24 cellular contexts compared by ENCODE assay signal in genomic region chr20:598133-598881, GRCh38. TPM values are rescaled to one million over a fixed set of nuclear protein-coding genes. Genes with fewer than 3 reads are reported as not detected.
"Had no signal": no experiment of that assay in that cellular context is flagged by ENCODE, and none has a peak within 500 bp of the region (broad histone marks: within the 10 kb centered on the region; RNA-seq: fewer than 3 reads in every experiment).

No MANE protein-coding gene starts in this region.

- H3K36me3 ChIP-seq: left lung, ovary, tibial nerve, upper lobe of right lung, vagina had no signal

- H3K4me3 ChIP-seq: dorsolateral prefrontal cortex, heart left ventricle, left lung, ovary, testis, tibial nerve, upper lobe of right lung, vagina had no signal

- H3K9me3 ChIP-seq: heart left ventricle, left lung, ovary, testis, tibial nerve, upper lobe of right lung, vagina had no signal

- DNase-seq: cortex of kidney; dorsolateral prefrontal cortex; effector CD8-positive, alpha-beta T cell; foreskin melanocyte; hypothalamus; kidney glomerular epithelial cell; mesendoderm; naive B cell; ovary; right cardiac atrium; stimulated activated CD4-positive, alpha-beta T cell treated with anti-CD3 and anti-CD28 coated beads, Interleukin-15, amount 100 ng/mL, for 24 hours; stimulated activated CD4-positive, alpha-beta T cell treated with anti-CD3 and anti-CD28 coated beads, Interleukin-1b, Interleukin-23, amount 100 ng/mL, for 48 hours; stimulated activated CD4-positive, alpha-beta T cell treated with anti-CD3 and anti-CD28 coated beads, Interleukin-4, amount 100 ng/mL, for 24 hours; stimulated activated naive CD8-positive, alpha-beta T cell treated with anti-CD3 and anti-CD28 coated beads, Interleukin-15, amount 100 ng/mL, for 72 hours; testis; upper lobe of right lung had no signal

- H3K4me1 ChIP-seq: left lung, vagina had no signal

- H3K27me3 ChIP-seq: heart left ventricle, left lung, ovary, testis, upper lobe of right lung, vagina had no signal

- ATAC-seq: heart left ventricle; left lung; right cardiac atrium; stimulated activated memory B cell treated with anti-CD40 and anti-IgM and Interleukin-4, amounts not matched to agents 10 μg/mL and 1 μg/mL and 100 μg/mL, for 72 hours; stimulated activated naive CD8-positive, alpha-beta T cell treated with anti-CD3 and anti-CD28 coated beads, Interleukin-15, amount 100 ng/mL, for 72 hours; upper lobe of right lung had no signal

- FAIRE-seq: islet of Langerhans had no signal

- H3K27ac ChIP-seq: dorsolateral prefrontal cortex, left lung, ovary, testis, tibial nerve, upper lobe of right lung, vagina had no signal

RNA-seq across cellular contexts. Expression of gene TCF15, which starts 11.8 kb away (rescaled TPM):
- total RNA-seq: progenitor cell of endocrine pancreas, vagina had no signal
- polyA plus RNA-seq: neural cell had no signal
